Comparison of ENCODE assay signal across 1 cellular context in the genomic region with DNA sequence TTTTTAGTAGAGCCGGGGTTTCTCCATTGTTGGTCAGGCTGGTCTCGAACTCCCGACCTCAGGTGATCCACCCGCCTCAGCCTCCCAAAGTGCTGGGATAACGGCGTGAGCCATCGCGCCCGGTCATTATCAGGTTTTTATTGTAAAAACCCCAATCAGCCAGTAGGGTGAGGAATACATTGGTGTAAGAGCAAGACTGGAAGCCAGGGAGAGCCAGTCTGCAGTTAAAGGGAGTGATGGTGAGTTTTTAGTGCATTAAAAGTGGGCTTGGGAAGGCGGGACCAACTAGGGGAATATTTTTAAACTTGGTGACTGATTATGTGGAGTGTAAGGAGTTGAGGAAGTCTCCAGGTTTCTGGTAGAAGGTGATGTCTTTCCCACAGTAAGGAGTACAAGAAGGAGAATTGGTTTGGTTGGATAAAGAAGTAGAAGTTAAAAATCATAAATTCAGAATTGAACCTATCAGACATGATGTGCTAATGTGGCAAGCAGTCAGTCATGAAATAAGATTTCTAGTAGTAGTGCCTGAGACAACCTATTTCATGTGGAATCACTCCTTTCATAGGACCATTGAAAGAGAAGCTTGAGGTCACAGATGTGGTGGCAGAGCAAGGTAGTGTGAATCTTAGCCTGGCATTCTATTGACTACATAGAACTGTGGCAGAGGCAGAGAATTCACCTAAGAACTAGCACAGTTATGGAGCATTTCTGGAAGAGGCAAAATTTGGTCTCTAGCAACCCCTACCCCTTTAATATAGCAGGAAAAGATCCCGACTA.
TF ChIP-seq lines count a peak whose summit lies in the region.

No MANE protein-coding gene starts in this region.

TF ChIP-seq in GM23338, 12 proteins besides CTCF, POLR2A, EP300 and RAD21 (continued from another document):
- TF ChIP-seq, protein P1, sequence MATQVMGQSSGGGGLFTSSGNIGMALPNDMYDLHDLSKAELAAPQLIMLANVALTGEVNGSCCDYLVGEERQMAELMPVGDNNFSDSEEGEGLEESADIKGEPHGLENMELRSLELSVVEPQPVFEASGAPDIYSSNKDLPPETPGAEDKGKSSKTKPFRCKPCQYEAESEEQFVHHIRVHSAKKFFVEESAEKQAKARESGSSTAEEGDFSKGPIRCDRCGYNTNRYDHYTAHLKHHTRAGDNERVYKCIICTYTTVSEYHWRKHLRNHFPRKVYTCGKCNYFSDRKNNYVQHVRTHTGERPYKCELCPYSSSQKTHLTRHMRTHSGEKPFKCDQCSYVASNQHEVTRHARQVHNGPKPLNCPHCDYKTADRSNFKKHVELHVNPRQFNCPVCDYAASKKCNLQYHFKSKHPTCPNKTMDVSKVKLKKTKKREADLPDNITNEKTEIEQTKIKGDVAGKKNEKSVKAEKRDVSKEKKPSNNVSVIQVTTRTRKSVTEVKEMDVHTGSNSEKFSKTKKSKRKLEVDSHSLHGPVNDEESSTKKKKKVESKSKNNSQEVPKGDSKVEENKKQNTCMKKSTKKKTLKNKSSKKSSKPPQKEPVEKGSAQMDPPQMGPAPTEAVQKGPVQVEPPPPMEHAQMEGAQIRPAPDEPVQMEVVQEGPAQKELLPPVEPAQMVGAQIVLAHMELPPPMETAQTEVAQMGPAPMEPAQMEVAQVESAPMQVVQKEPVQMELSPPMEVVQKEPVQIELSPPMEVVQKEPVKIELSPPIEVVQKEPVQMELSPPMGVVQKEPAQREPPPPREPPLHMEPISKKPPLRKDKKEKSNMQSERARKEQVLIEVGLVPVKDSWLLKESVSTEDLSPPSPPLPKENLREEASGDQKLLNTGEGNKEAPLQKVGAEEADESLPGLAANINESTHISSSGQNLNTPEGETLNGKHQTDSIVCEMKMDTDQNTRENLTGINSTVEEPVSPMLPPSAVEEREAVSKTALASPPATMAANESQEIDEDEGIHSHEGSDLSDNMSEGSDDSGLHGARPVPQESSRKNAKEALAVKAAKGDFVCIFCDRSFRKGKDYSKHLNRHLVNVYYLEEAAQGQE (IDR thresholded peaks at IDR 0.05; ENCODE audit: unreplicated experiment): no peak
- TF ChIP-seq EZH2phosphoT487 (IDR thresholded peaks at IDR 0.05; ENCODE audit: unreplicated experiment) (no peak), ZNF114 (CRISPR knock-in tag; IDR thresholded peaks at IDR 0.05) (no peak), EZH2 (IDR thresholded peaks at IDR 0.05; ENCODE audit: low read depth, unreplicated experiment) (no peak), STAT1 (IDR thresholded peaks at IDR 0.05; ENCODE audit: unreplicated experiment) (no peak), NANOG (IDR thresholded peaks at IDR 0.05; ENCODE audit: borderline replicate concordance) (no peak), POLR2AphosphoS5 (IDR thresholded peaks at IDR 0.05; ENCODE audit: low read depth) (no peak), CREB1 (CRISPR knock-in tag; IDR thresholded peaks at IDR 0.05; ENCODE audit: low read depth) (no peak)
- TF ChIP-seq, protein P2, sequence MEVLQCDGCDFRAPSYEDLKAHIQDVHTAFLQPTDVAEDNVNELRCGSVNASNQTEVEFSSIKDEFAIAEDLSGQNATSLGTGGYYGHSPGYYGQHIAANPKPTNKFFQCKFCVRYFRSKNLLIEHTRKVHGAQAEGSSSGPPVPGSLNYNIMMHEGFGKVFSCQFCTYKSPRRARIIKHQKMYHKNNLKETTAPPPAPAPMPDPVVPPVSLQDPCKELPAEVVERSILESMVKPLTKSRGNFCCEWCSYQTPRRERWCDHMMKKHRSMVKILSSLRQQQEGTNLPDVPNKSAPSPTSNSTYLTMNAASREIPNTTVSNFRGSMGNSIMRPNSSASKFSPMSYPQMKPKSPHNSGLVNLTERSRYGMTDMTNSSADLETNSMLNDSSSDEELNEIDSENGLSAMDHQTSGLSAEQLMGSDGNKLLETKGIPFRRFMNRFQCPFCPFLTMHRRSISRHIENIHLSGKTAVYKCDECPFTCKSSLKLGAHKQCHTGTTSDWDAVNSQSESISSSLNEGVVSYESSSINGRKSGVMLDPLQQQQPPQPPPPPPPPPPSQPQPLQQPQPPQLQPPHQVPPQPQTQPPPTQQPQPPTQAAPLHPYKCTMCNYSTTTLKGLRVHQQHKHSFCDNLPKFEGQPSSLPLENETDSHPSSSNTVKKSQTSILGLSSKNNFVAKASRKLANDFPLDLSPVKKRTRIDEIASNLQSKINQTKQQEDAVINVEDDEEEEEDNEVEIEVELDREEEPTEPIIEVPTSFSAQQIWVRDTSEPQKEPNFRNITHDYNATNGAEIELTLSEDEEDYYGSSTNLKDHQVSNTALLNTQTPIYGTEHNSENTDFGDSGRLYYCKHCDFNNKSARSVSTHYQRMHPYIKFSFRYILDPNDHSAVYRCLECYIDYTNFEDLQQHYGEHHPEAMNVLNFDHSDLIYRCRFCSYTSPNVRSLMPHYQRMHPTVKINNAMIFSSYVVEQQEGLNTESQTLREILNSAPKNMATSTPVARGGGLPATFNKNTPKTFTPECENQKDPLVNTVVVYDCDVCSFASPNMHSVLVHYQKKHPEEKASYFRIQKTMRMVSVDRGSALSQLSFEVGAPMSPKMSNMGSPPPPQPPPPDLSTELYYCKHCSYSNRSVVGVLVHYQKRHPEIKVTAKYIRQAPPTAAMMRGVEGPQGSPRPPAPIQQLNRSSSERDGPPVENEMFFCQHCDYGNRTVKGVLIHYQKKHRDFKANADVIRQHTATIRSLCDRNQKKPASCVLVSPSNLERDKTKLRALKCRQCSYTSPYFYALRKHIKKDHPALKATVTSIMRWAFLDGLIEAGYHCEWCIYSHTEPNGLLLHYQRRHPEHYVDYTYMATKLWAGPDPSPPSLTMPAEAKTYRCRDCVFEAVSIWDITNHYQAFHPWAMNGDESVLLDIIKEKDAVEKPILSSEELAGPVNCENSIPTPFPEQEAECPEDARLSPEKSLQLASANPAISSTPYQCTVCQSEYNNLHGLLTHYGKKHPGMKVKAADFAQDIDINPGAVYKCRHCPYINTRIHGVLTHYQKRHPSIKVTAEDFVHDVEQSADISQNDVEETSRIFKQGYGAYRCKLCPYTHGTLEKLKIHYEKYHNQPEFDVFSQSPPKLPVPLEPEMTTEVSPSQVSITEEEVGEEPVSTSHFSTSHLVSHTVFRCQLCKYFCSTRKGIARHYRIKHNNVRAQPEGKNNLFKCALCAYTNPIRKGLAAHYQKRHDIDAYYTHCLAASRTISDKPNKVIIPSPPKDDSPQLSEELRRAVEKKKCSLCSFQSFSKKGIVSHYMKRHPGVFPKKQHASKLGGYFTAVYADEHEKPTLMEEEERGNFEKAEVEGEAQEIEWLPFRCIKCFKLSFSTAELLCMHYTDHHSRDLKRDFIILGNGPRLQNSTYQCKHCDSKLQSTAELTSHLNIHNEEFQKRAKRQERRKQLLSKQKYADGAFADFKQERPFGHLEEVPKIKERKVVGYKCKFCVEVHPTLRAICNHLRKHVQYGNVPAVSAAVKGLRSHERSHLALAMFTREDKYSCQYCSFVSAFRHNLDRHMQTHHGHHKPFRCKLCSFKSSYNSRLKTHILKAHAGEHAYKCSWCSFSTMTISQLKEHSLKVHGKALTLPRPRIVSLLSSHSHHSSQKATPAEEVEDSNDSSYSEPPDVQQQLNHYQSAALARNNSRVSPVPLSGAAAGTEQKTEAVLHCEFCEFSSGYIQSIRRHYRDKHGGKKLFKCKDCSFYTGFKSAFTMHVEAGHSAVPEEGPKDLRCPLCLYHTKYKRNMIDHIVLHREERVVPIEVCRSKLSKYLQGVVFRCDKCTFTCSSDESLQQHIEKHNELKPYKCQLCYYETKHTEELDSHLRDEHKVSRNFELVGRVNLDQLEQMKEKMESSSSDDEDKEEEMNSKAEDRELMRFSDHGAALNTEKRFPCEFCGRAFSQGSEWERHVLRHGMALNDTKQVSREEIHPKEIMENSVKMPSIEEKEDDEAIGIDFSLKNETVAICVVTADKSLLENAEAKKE (CRISPR knock-in tag; IDR thresholded peaks at IDR 0.05): no peak
